8 cellular contexts compared by ENCODE assay signal in genomic region chr5:81972496-81972791, GRCh38. TPM values are rescaled to one million over a fixed set of nuclear protein-coding genes. Genes with fewer than 3 reads are reported as not detected.
DNase-seq lines count a peak whose midpoint lies in the region; ATAC-seq, FAIRE-seq and TF ChIP-seq lines count a peak whose summit lies in the region.

No MANE protein-coding gene starts in this region.

- peak overlapping the region; percentile 99 to 100 for H3K27ac ChIP-seq in breast epithelium

- H3K27me3 Mint-ChIP-seq in naive B cell = no peaks in the 10 kb centered on the region

- FAIRE-seq in GM18507 (lab: Jason Lieb, UNC) = peak; percentile 68

- H3K4me3 ChIP-seq in breast epithelium = peak overlapping the region; percentile 68 to 77 (median 74)

- H3K4me1 Mint-ChIP-seq in naive B cell = peaks cover 7 to 28% (median 10%) of the 10 kb centered on the region in 3 donors

- TF ChIP-seq POLR2A in breast epithelium (IDR thresholded peaks at IDR 0.05) = no peak

- no peaks in the 10 kb centered on the region for H3K36me3 ChIP-seq in breast epithelium

- no peaks in the 10 kb centered on the region for H3K27me3 ChIP-seq in breast epithelium

- intact Hi-C loops in breast epithelium (cut with DNase I; ENCODE audit: low total_unique reads) = loop anchor here (5.0 kb wide), 1 partner anchor 220 kb away; the partner anchor contains the start of gene SSBP2

- peak overlapping the region; percentile 84 to 93 (median 88) for H3K27ac Mint-ChIP-seq in naive B cell

- H3K36me3 Mint-ChIP-seq in naive B cell = peaks cover 3 to 5% of the 10 kb centered on the region in 2 donors

- TF ChIP-seq CTCF in breast epithelium (IDR thresholded peaks at IDR 0.05) = no peak

- peak overlapping the region; percentile 67 to 98 (median 90) for H3K4me3 Mint-ChIP-seq in naive B cell

- ATAC-seq in HG03469 (IDR thresholded peaks at IDR 0.05; ENCODE audit: unreplicated experiment) = peak; percentile 17
- peak; percentile 45 to 46 for ATAC-seq in naive B cell (ENCODE audit: low read depth in 2 of 2)

- H3K4me1 ChIP-seq in breast epithelium = no peaks in the 10 kb centered on the region

- no peaks in the 10 kb centered on the region for H3K9me3 ChIP-seq in breast epithelium

- DNase-seq in GM18507 (ENCODE audit: extremely low spot score, insufficient read length, low read depth) (no peak), breast epithelium (ENCODE audit: low spot score in 2 of 2) (no peak), naive B cell (no peak), NCI-H1048 (lab: John Stamatoyannopoulos, UW) (no peak), hippocampal formation (lab: John Stamatoyannopoulos, UW) (no peak)
- no peak for DNase-seq in stimulated activated CD4-positive, alpha-beta T cell treated with anti-CD3 and anti-CD28 coated beads, Interleukin-12 subunit alpha, Interleukin-12 subunit beta, amount 100 ng/mL, for 4 hours
- no peak for DNase-seq in activated CD4-positive, CD25-positive, alpha-beta regulatory T cell treated with anti-CD3 and anti-CD28 coated beads, Interleukin-2, amount 50 U/mL, for 72 hours

- H3K9me3 Mint-ChIP-seq in naive B cell = no peaks in the 10 kb centered on the region

RNA-seq across cellular contexts. Expression of gene ATG10, which starts 0.6 kb away (rescaled TPM):
- 1 to 10 TPM; 5.2 to 9.2 (median 6.6) TPM for total RNA-seq in breast epithelium
- polyA plus RNA-seq in naive B cell (ENCODE audit: low read depth in 6 of 6) = 10 to 100 TPM in 1 of 6 donors, 1 to 10 TPM in 5; 3.9 to 14.5 (median 6.5) TPM
